Comparison of ENCODE assay signal across 11 cellular contexts in the genomic region with DNA sequence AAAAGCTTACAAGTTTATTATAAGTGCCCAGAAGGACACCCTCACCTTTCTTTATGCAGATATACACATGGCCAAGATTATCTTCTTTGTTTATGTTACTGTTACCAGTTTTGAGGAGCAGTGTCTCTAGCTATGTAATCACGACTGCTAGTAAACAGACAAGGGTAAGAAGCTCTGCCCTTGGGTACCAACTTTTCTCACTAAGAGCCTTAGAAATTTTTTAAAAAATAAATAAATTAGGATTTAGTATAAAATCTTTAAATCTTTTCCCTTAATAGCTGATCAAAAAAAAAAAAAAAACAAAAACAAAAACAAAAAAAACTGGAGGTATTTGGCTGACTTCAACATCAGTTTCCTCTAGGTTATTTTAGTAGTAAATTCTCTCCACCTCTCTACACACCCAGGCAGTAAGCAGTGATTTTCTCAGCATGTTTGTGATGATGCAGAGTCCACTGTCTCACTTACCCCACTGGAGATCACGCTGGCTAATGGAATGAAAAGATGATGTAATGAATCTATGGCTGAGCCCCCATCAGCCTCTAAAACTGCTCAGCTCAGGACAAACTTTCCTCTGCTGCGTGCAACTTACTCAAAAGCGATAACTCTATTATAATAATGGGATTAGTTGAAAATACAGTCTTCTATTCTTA.
A peak's percentile ranks its signal among the peaks of the same experiment; 100 is the strongest.
DNase-seq lines count a peak whose midpoint lies in the region; ATAC-seq and TF ChIP-seq lines count a peak whose summit lies in the region.
"Had no signal": no experiment of that assay in that cellular context is flagged by ENCODE, and none has a peak within 500 bp of the region (broad histone marks: within the 10 kb centered on the region; RNA-seq: fewer than 3 reads in every experiment).

No MANE protein-coding gene starts in this region.

- no peaks in the 10 kb centered on the region for H3K27me3 Mint-ChIP-seq in activated T-helper 17 cell treated with anti-CD3 and anti-CD28 coated beads, Interleukin-2, amount 50 U/mL, for 72 hours
- H3K27me3 Mint-ChIP-seq: IgD-negative memory B cell had no signal

- ATAC-seq in GM18867 (IDR thresholded peaks at IDR 0.05; ENCODE audit: unreplicated experiment) (peak; percentile 29), Right ventricle myocardium superior (ENCODE audit: poor library complexity) (peak; percentile 62)
- ATAC-seq in activated T-helper 17 cell treated with anti-CD3 and anti-CD28 coated beads, Interleukin-2, amount 50 U/mL, for 72 hours (replicated peaks), result no peak

- H3K36me3 Mint-ChIP-seq in activated T-helper 17 cell treated with anti-CD3 and anti-CD28 coated beads, Interleukin-2, amount 50 U/mL, for 72 hours (ENCODE audit: low read depth), result no peaks in the 10 kb centered on the region

- no peak for TF ChIP-seq CTCF in RWPE1 (conservative IDR thresholded peaks at IDR 0.05; ENCODE audit: low read depth)

- H3K4me1 Mint-ChIP-seq in activated T-helper 17 cell treated with anti-CD3 and anti-CD28 coated beads, Interleukin-2, amount 50 U/mL, for 72 hours, result peaks cover 34% of the 10 kb centered on the region

- H3K4me3 Mint-ChIP-seq in activated T-helper 17 cell treated with anti-CD3 and anti-CD28 coated beads, Interleukin-2, amount 50 U/mL, for 72 hours, result peak overlapping the region; percentile 36

- no peaks in the 10 kb centered on the region for H3K9me3 Mint-ChIP-seq in activated T-helper 17 cell treated with anti-CD3 and anti-CD28 coated beads, Interleukin-2, amount 50 U/mL, for 72 hours
- H3K9me3 Mint-ChIP-seq: IgD-negative memory B cell had no signal

- CTCF ChIA-PET in RWPE1 (lab: Yijun Ruan, JAX), result interaction anchor here (0.6 to 0.7 kb wide), 2 partner anchors 55 to 59 kb away, joined by 3 read pairs; no protein-coding TSS in a partner anchor

- H3K27ac Mint-ChIP-seq in activated T-helper 17 cell treated with anti-CD3 and anti-CD28 coated beads, Interleukin-2, amount 50 U/mL, for 72 hours, result no peak overlapping the region

- H3K27ac ChIP-seq in RWPE1, result no peak overlapping the region

- POLR2A ChIA-PET in RWPE1 (lab: Yijun Ruan, JAX; ENCODE audit: low non-redundant PET), result no interaction called here

- intact Hi-C loops in Right ventricle myocardium superior (cut with DNase I), result no loop called here

- DNase-seq in Right ventricle myocardium superior (no peak), retina (peak; percentile 17), NCI-H524 (lab: John Stamatoyannopoulos, UW) (no peak), RWPE1 (ENCODE audit: low spot score) (no peak), NCI-H2081 (lab: John Stamatoyannopoulos, UW) (no peak), HuH-7.5 (ENCODE audit: low spot score) (no peak)
- DNase-seq: activated CD8-positive, alpha-beta memory T cell treated with anti-CD3 and anti-CD28 coated beads, Interleukin-2, amount 50 U/mL, for 48 hours; NCI-H345 had no signal
